Comparison of ENCODE assay signal across 13 cellular contexts in the genomic region with DNA sequence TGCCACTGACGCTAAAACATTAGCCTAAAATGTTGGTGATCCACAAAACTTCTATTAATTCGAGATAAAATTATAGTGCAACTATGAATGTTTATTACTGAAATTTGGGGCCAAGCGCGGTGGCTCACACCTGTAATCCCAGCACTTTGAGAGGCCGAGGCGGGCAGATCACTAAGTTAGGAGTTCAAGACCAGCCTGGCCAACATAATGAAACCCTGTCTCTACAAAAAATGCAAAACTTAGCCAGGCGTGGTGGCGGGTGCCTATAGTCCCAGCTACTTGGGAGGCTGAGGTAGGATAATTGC. TPM values are rescaled to one million over a fixed set of nuclear protein-coding genes. Genes with fewer than 3 reads are reported as not detected.
"Had no signal": no experiment of that assay in that cellular context is flagged by ENCODE, and none has a peak within 500 bp of the region (broad histone marks: within the 10 kb centered on the region; RNA-seq: fewer than 3 reads in every experiment).

No MANE protein-coding gene starts in this region.

RNA-seq across cellular contexts. Expression of a gene that starts 6.4 kb away (rescaled TPM):
- total RNA-seq: activated CD4-positive, alpha-beta T cell treated with anti-CD3 and anti-CD28 coated beads, Interleukin-2, amount 10 ng/mL, durations not matched to agents 24 days and 14 days; activated CD8-positive, alpha-beta memory T cell treated with anti-CD3 and anti-CD28 coated beads for 36 hours; activated CD8-positive, alpha-beta T cell treated with anti-CD3 and anti-CD28 coated beads for 36 hours; activated naive CD4-positive, alpha-beta T cell treated with anti-CD3 and anti-CD28 coated beads, Interleukin-2, amount 50 U/mL, for 72 hours; activated T-helper 2 cell treated with anti-CD3 and anti-CD28 coated beads, Interferon-gamma antibody, Interleukin-2, Interleukin-4, amounts not matched to agents 10 μg/mL and 5 μg/mL and 100 μg/mL, durations not matched to agents 14 hours and 24 hours and 36 hours; bronchial epithelial cell; cerebellum; LHCN-M2; M059J; Peyer's patch; Right ventricle myocardium superior; T-helper 1 cell treated with Interleukin-12 subunit alpha and Interleukin-12 subunit beta and Interleukin-4 antibody, amounts not matched to agents 30 ng/mL and 1 ng/mL, for 36 hours; T-helper 2 cell treated with Interferon-gamma antibody and Interleukin-4, amounts not matched to agents 100 ng/mL and 5 ng/mL, for 36 hours had no signal

RNA-seq across cellular contexts. Expression of a gene that starts 13.5 kb away (rescaled TPM):
- total RNA-seq: activated CD4-positive, alpha-beta T cell treated with anti-CD3 and anti-CD28 coated beads, Interleukin-2, amount 10 ng/mL, durations not matched to agents 24 days and 14 days; activated CD8-positive, alpha-beta memory T cell treated with anti-CD3 and anti-CD28 coated beads for 36 hours; activated CD8-positive, alpha-beta T cell treated with anti-CD3 and anti-CD28 coated beads for 36 hours; activated naive CD4-positive, alpha-beta T cell treated with anti-CD3 and anti-CD28 coated beads, Interleukin-2, amount 50 U/mL, for 72 hours; activated T-helper 2 cell treated with anti-CD3 and anti-CD28 coated beads, Interferon-gamma antibody, Interleukin-2, Interleukin-4, amounts not matched to agents 10 μg/mL and 5 μg/mL and 100 μg/mL, durations not matched to agents 14 hours and 24 hours and 36 hours; bronchial epithelial cell; cerebellum; LHCN-M2; M059J; Peyer's patch; Right ventricle myocardium superior; T-helper 1 cell treated with Interleukin-12 subunit alpha and Interleukin-12 subunit beta and Interleukin-4 antibody, amounts not matched to agents 30 ng/mL and 1 ng/mL, for 36 hours; T-helper 2 cell treated with Interferon-gamma antibody and Interleukin-4, amounts not matched to agents 100 ng/mL and 5 ng/mL, for 36 hours had no signal

RNA-seq across cellular contexts. Expression of a gene that starts 39.8 kb away (rescaled TPM):
- total RNA-seq: bronchial epithelial cell, cerebellum, LHCN-M2, M059J, Right ventricle myocardium superior had no signal

RNA-seq across cellular contexts. Expression of a gene that starts 49.6 kb away (rescaled TPM):
- total RNA-seq: activated CD4-positive, alpha-beta T cell treated with anti-CD3 and anti-CD28 coated beads, Interleukin-2, amount 10 ng/mL, durations not matched to agents 24 days and 14 days; activated CD8-positive, alpha-beta memory T cell treated with anti-CD3 and anti-CD28 coated beads for 36 hours; activated CD8-positive, alpha-beta T cell treated with anti-CD3 and anti-CD28 coated beads for 36 hours; activated naive CD4-positive, alpha-beta T cell treated with anti-CD3 and anti-CD28 coated beads, Interleukin-2, amount 50 U/mL, for 72 hours; activated T-helper 2 cell treated with anti-CD3 and anti-CD28 coated beads, Interferon-gamma antibody, Interleukin-2, Interleukin-4, amounts not matched to agents 10 μg/mL and 5 μg/mL and 100 μg/mL, durations not matched to agents 14 hours and 24 hours and 36 hours; bronchial epithelial cell; cerebellum; LHCN-M2; M059J; Peyer's patch; Right ventricle myocardium superior; T-helper 1 cell treated with Interleukin-12 subunit alpha and Interleukin-12 subunit beta and Interleukin-4 antibody, amounts not matched to agents 30 ng/mL and 1 ng/mL, for 36 hours; T-helper 2 cell treated with Interferon-gamma antibody and Interleukin-4, amounts not matched to agents 100 ng/mL and 5 ng/mL, for 36 hours had no signal
